ENCODE assay signal across 10 cellular contexts in genomic region chr13:52650731-52651130, GRCh38. TPM values are rescaled to one million over a fixed set of nuclear protein-coding genes. Genes with fewer than 3 reads are reported as not detected.
DNase-seq lines count a peak whose midpoint lies in the region; ATAC-seq and TF ChIP-seq lines count a peak whose summit lies in the region.
"Had no signal": no experiment of that assay in that cellular context is flagged by ENCODE, and none has a peak within 500 bp of the region (broad histone marks: within the 10 kb centered on the region; RNA-seq: fewer than 3 reads in every experiment).

No MANE protein-coding gene starts in this region.

- DNase-seq in PC-9 (no peak), erythroblast (lab: John Stamatoyannopoulos, UW) (peak; percentile 55 to 76), NCI-H446 (lab: John Stamatoyannopoulos, UW) (no peak), islet precursor cell (no peak), HCEC 1CT (no peak)
- DNase-seq: KG1; stimulated activated CD4-positive, alpha-beta T cell treated with anti-CD3 and anti-CD28 coated beads, Interleukin-4, amount 100 ng/mL, for 24 hours had no signal

- POLR2A ChIA-PET in PC-9 (lab: Charles Lee; ENCODE audit: unreplicated experiment), result no interaction called here

- H3K9me2 ChIP-seq in PC-9 (ENCODE audit: insufficient read depth), result no peaks in the 10 kb centered on the region

- TF ChIP-seq CTCF in GM12875 (IDR thresholded peaks at IDR 0.05; ENCODE audit: borderline replicate concordance, insufficient read depth, low read depth, low read length), result no peak
- no peak for TF ChIP-seq CTCF in PC-9 (conservative IDR thresholded peaks at IDR 0.05)

- no TSS peak for BruUV-seq in PC-9 (replicated peaks; lab: Mats Ljungman, UMichigan)

- no peak overlapping the region for H3K9ac ChIP-seq in rectal smooth muscle tissue (ENCODE audit: low read length)

- no peaks in the 10 kb centered on the region for H4K20me1 ChIP-seq in PC-9 (ENCODE audit: insufficient read depth)

- peaks cover 5% of the 10 kb centered on the region for H3K36me3 ChIP-seq in PC-9 (ENCODE audit: low read depth)
- no peaks in the 10 kb centered on the region for H3K36me3 ChIP-seq in rectal smooth muscle tissue (ENCODE audit: control insufficient read depth, insufficient read depth, low read length)

- H3F3A ChIP-seq in PC-9 (ENCODE audit: insufficient read depth, low read depth), result peaks cover 18% of the 10 kb centered on the region

- CTCF ChIA-PET in PC-9 (lab: Charles Lee), result no interaction called here

- peak overlapping the region; percentile 36 for H3K4me3 ChIP-seq in GM12875 (ENCODE audit: low read depth, low read length)
- H3K4me3 ChIP-seq in PC-9, result peak overlapping the region; percentile 86
- peak overlapping the region; percentile 97 for H3K4me3 ChIP-seq in rectal smooth muscle tissue (ENCODE audit: low read length)

- peak overlapping the region; percentile 100 for H3K4me2 ChIP-seq in PC-9

- no peak for ATAC-seq in esophagus mucosa

- H3K27ac ChIP-seq in PC-9 (peak overlapping the region; percentile 93; the same call in 1 of the 2 replicates), rectal smooth muscle tissue (ENCODE audit: low read depth, low read length) (no peak overlapping the region)

- no peaks in the 10 kb centered on the region for H3K9me3 ChIP-seq in PC-9 (ENCODE audit: insufficient read depth, low read depth)

- no peak overlapping the region for H2AFZ ChIP-seq in PC-9

- H3K79me2 ChIP-seq in PC-9 (ENCODE audit: low read depth), result peaks cover 51% of the 10 kb centered on the region

- H3K27me3 ChIP-seq in PC-9 (ENCODE audit: insufficient read depth, low read depth) (no peaks in the 10 kb centered on the region), rectal smooth muscle tissue (ENCODE audit: control insufficient read depth, insufficient read depth, low read length) (no peaks in the 10 kb centered on the region)

- intact Hi-C loops in PC-9 (cut with micrococcal nuclease; ENCODE audit: unreplicated experiment), result loop anchor here (5.0 to 10.0 kb wide), 2 partner anchors 196 to 458 kb away; partner anchors contain the start of genes CKAP2 and VPS36

- no peak for TF ChIP-seq POLR2A in erythroblast (IDR thresholded peaks at IDR 0.05; ENCODE audit: low read length)

- H3K4me1 ChIP-seq in PC-9 (replicated peaks; ENCODE audit: insufficient read depth), result peaks cover 23% of the 10 kb centered on the region
- H3K4me1 ChIP-seq in rectal smooth muscle tissue (ENCODE audit: control insufficient read depth, insufficient read depth, low read length), result peaks cover 10% of the 10 kb centered on the region

RNA-seq across cellular contexts. Expression of gene SUGT1, which starts 1.9 kb away (rescaled TPM):
- 48.8 and 57.2 TPM in 2 replicates for total RNA-seq in PC-9 (2021)
- total RNA-seq in esophagus mucosa, result 33.0 TPM

RNA-seq across cellular contexts. Expression of gene HNRNPA1L2, which starts 8.5 kb away (rescaled TPM):
- total RNA-seq in PC-9 (2021) (6.3 and 7.9 TPM in 2 replicates), esophagus mucosa (3.7 TPM)

Comparison
In these comparisons a context has a peak if more than half of its experiments do, and no peak if none do; other contexts are left out.
1. H3K4me3 ChIP-seq: peak in every context shown above with its lines; median percentile 97 in rectal smooth muscle tissue; 86 in PC-9; 36 in GM12875.
2. DNase-seq: peak in erythroblast (2 of 2); none in PC-9 (0 of 2), NCI-H446 (0 of 2), islet precursor cell (single experiment) and HCEC 1CT (single experiment).